ENCODE assay signal across 19 cellular contexts in genomic region chr1:25524568-25525359, GRCh38. TPM values are rescaled to one million over a fixed set of nuclear protein-coding genes. Genes with fewer than 3 reads are reported as not detected.
A peak's percentile ranks its signal among the peaks of the same experiment; 100 is the strongest.
DNase-seq lines count a peak whose midpoint lies in the region; ATAC-seq and TF ChIP-seq lines count a peak whose summit lies in the region.
"Had no signal": no experiment of that assay in that cellular context is flagged by ENCODE, and none has a peak within 500 bp of the region (broad histone marks: within the 10 kb centered on the region; RNA-seq: fewer than 3 reads in every experiment).

No MANE protein-coding gene starts in this region.

- H3K4me1 ChIP-seq in left ventricle myocardium inferior = peaks cover 4% of the 10 kb centered on the region
- no peaks in the 10 kb centered on the region for H3K4me1 ChIP-seq in osteoblast (ENCODE audit: insufficient read depth, low read length)
- H3K4me1 ChIP-seq: BE2C had no signal

- H3K79me2 ChIP-seq in osteoblast (ENCODE audit: insufficient read depth, low read length) = no peaks in the 10 kb centered on the region

- no peak overlapping the region for H3K27ac ChIP-seq in left ventricle myocardium inferior (replicated peaks)
- H3K27ac ChIP-seq in cingulate gyrus (ENCODE audit: low read depth, low read length) = peak overlapping the region; percentile 10
- H3K27ac ChIP-seq in osteoblast (ENCODE audit: low read depth, low read length) = no peak overlapping the region

- TF ChIP-seq CTCF in left ventricle myocardium inferior (IDR thresholded peaks at IDR 0.05; ENCODE audit: borderline replicate concordance) (no peak), osteoblast (IDR thresholded peaks at IDR 0.05; ENCODE audit: extremely low read depth, low read depth, low read length) (no peak)

- DNase-seq in left ventricle myocardium superior (no peak), left ventricle myocardium inferior (no peak), NCI-H82 treated with DMSO at 0.1 percent for 48 hours (lab: John Stamatoyannopoulos, UW; ENCODE audit: unreplicated experiment) (peak; percentile 36), osteoblast (ENCODE audit: insufficient read length, low spot score, missing footprints) (peak; percentile 55), ACHN (no peak), NCI-H345 (lab: John Stamatoyannopoulos, UW) (no peak)
- DNase-seq in activated CD4-positive, alpha-beta T cell treated with anti-CD3 and anti-CD28 coated beads, Interleukin-2, amount 50 U/mL, for 4 hours = no peak
- DNase-seq: BE2C, DMS53, GDM1, IMR-90, NCI-H1105 treated with DMSO at 0.1 percent for 48 hours, NCI-H2029 treated with DMSO at 0.1 percent for 48 hours, NCI-H446 treated with DMSO at 0.1 percent for 48 hours, NCI-H526 treated with DMSO at 0.1 percent for 48 hours had no signal

- H3K9me3 ChIP-seq in left ventricle myocardium inferior (replicated peaks) (peaks cover 10% of the 10 kb centered on the region), osteoblast (ENCODE audit: low read depth, low read length) (no peaks in the 10 kb centered on the region)
- H3K9me3 ChIP-seq: BE2C had no signal

- no peak overlapping the region for H3K4me3 ChIP-seq in left ventricle myocardium inferior
- no peak overlapping the region for H3K4me3 ChIP-seq in osteoblast (ENCODE audit: insufficient read depth, low read length)

- H3K27me3 ChIP-seq in left ventricle myocardium inferior (ENCODE audit: low read depth) = peaks cover 11% of the 10 kb centered on the region
- peaks cover 17% of the 10 kb centered on the region for H3K27me3 ChIP-seq in osteoblast (ENCODE audit: insufficient read depth, low read length)
- H3K27me3 ChIP-seq: BE2C had no signal

- no peaks in the 10 kb centered on the region for H3K36me3 ChIP-seq in left ventricle myocardium inferior
- H3K36me3 ChIP-seq in osteoblast (ENCODE audit: insufficient read depth, low read length) = no peaks in the 10 kb centered on the region
- H3K36me3 ChIP-seq: BE2C had no signal

- in situ Hi-C loops in ACHN (cut with HindIII; ENCODE audit: low pct_ligation_motif_present, low pct_unique_long_range_greater_than_20kb, low sequenced_read_pairs) = no loop called here

- H3K4me2 ChIP-seq in osteoblast (ENCODE audit: insufficient read depth, low read length) = no peak overlapping the region

- intact Hi-C loops in left ventricle myocardium superior (cut with micrococcal nuclease) (no loop called here), left ventricle myocardium inferior (cut with micrococcal nuclease) (no loop called here)

- ATAC-seq in left ventricle myocardium superior = peak; percentile 22
- ATAC-seq: HCT116, Panc1, SK-N-SH treated with all-trans-retinoic acid at 6 μM for 48 hours had no signal

- no peaks in the 10 kb centered on the region for H4K20me1 ChIP-seq in osteoblast (ENCODE audit: insufficient read depth, low read length)

- no peak overlapping the region for H2AFZ ChIP-seq in osteoblast (ENCODE audit: low read length)

RNA-seq across cellular contexts. Expression of gene LDLRAP1, which starts 18.6 kb away (rescaled TPM):
- 11.8 TPM for total RNA-seq in left ventricle myocardium superior
- total RNA-seq in left ventricle myocardium inferior = 14.4 TPM
- 18.5 and 22.1 TPM in 2 replicates for total RNA-seq in osteoblast

Comparison
In these comparisons a context has a peak if more than half of its experiments do, and no peak if none do; other contexts are left out.
1. DNase-seq: peak in NCI-H82 treated with DMSO at 0.1 percent for 48 hours (single experiment) and osteoblast (single experiment); none in left ventricle myocardium superior (single experiment), left ventricle myocardium inferior (single experiment), ACHN (single experiment), activated CD4-positive, alpha-beta T cell treated with anti-CD3 and anti-CD28 coated beads, Interleukin-2, amount 50 U/mL, for 4 hours (0 of 2) and NCI-H345 (single experiment).